ENCODE assay signal across 14 cellular contexts in genomic region chr1:167538657-167539056, GRCh38. TPM values are rescaled to one million over a fixed set of nuclear protein-coding genes. Genes with fewer than 3 reads are reported as not detected.
DNase-seq lines count a peak whose midpoint lies in the region; ATAC-seq and TF ChIP-seq lines count a peak whose summit lies in the region.
"Had no signal": no experiment of that assay in that cellular context is flagged by ENCODE, and none has a peak within 500 bp of the region (broad histone marks: within the 10 kb centered on the region; RNA-seq: fewer than 3 reads in every experiment).

No MANE protein-coding gene starts in this region.

- POLR2A ChIA-PET in HCT116 (lab: Charles Lee): interaction anchor here (1.5 kb wide), 1 partner anchor 15 kb away, joined by 4 read pairs; the partner anchor contains the start of gene CREG1

- TF ChIP-seq CTCF in HCT116 (IDR thresholded peaks at IDR 0.05 in 2 of 3, conservative IDR thresholded peaks at IDR 0.05 in 1 of 3; ENCODE audit: borderline replicate concordance in 1 of 3, insufficient read depth in 1 of 3, low read depth in 2 of 3, low read length in 2 of 3): peak in 2 of 3 experiments; percentile 8 to 23; a peak in 3 of 6 replicates
- TF ChIP-seq CTCF in liver (IDR thresholded peaks at IDR 0.05; ENCODE audit: low read depth, low read length, missing input control): no peak

- no peaks in the 10 kb centered on the region for H3K36me3 ChIP-seq in HCT116 (ENCODE audit: control insufficient read depth in 1 of 2, insufficient read depth in 2 of 2, low read length in 2 of 2)
- H3K36me3 ChIP-seq in liver (ENCODE audit: control insufficient read depth in 4 of 4, insufficient read depth in 3 of 4, low read depth in 1 of 4, low read length in 3 of 4): no peaks in the 10 kb centered on the region

- peaks cover 26% of the 10 kb centered on the region for H3K4me1 Mint-ChIP-seq in activated naive CD8-positive, alpha-beta T cell treated with anti-CD3 and anti-CD28 coated beads, Interleukin-2, amount 50 U/mL, for 24 hours

- RAD21 ChIA-PET in HCT116 (lab: Charles Lee; ENCODE audit: low non-redundant PET in 1 of 2, low total read pairs in 2 of 2, uncharacterized antibody in 2 of 2, unreplicated experiment in 2 of 2): no interaction called here

- no peaks in the 10 kb centered on the region for H4K20me1 ChIP-seq in HCT116 (ENCODE audit: insufficient read depth)

- no peaks in the 10 kb centered on the region for H3K9me3 ChIP-seq in HCT116 (ENCODE audit: control insufficient read depth in 1 of 2, insufficient read depth in 1 of 2, low read depth in 1 of 2, low read length in 2 of 2)
- H3K9me3 ChIP-seq in liver (ENCODE audit: control insufficient read depth in 4 of 4, low read length in 3 of 4): no peaks in the 10 kb centered on the region
- H3K9me3 ChIP-seq: tibial artery had no signal

- CTCF ChIA-PET in HCT116 (lab: Charles Lee): interaction anchor here (1.8 kb wide), 1 partner anchor 479 kb away, joined by 4 read pairs; no protein-coding TSS in a partner anchor

- no peak overlapping the region for H3K4me2 ChIP-seq in HCT116 (ENCODE audit: low read length)

- peak overlapping the region; percentile 41 for H3K27ac Mint-ChIP-seq in activated naive CD8-positive, alpha-beta T cell treated with anti-CD3 and anti-CD28 coated beads, Interleukin-2, amount 50 U/mL, for 24 hours
- H3K27ac Mint-ChIP-seq: nephron had no signal

- WGBS in liver: 31% methylated on average over 5 of the region's 5 CpGs

- DNase-seq in ELF-1 (ENCODE audit: low read depth, low spot score): peak; percentile 27
- DNase-seq in HCT116 (ENCODE audit: low read depth, low spot score): no peak
- DNase-seq in activated naive CD8-positive, alpha-beta T cell treated with anti-CD3 and anti-CD28 coated beads, Interleukin-2, amount 50 U/mL, for 24 hours: no peak
- DNase-seq in C1 segment of cervical spinal cord (lab: John Stamatoyannopoulos, UW): no peak
- DNase-seq: activated CD4-positive, alpha-beta T cell treated with anti-CD3 and anti-CD28 coated beads, Interleukin-2, amount 50 U/mL, for 48 hours; left cardiac atrium; NCI-H1930; tibial artery had no signal

- H3K27ac ChIP-seq in HCT116 (ENCODE audit: low read depth, low read length) (no peak overlapping the region), liver (ENCODE audit: low read depth in 1 of 2, low read length in 2 of 2) (no peak overlapping the region)
- H3K27ac ChIP-seq: skin epidermis, tibial artery had no signal

- no peak for TF ChIP-seq RAD21 in HCT116 (IDR thresholded peaks at IDR 0.05; ENCODE audit: low read depth)
- peak; percentile 59 to 64 for TF ChIP-seq RAD21 in liver (IDR thresholded peaks at IDR 0.05)

- H3K9me3 Mint-ChIP-seq in activated naive CD8-positive, alpha-beta T cell treated with anti-CD3 and anti-CD28 coated beads, Interleukin-2, amount 50 U/mL, for 24 hours: no peaks in the 10 kb centered on the region
- H3K9me3 Mint-ChIP-seq: nephron had no signal

- ATAC-seq in HCT116: peak; percentile 55; the same call in 1 of the 2 replicates
- no peak for ATAC-seq in activated naive CD8-positive, alpha-beta T cell treated with anti-CD3 and anti-CD28 coated beads, Interleukin-2, amount 50 U/mL, for 24 hours
- no peak for ATAC-seq in GM18511 (IDR thresholded peaks at IDR 0.05; ENCODE audit: unreplicated experiment)
- no peak for ATAC-seq in activated CD4-positive, CD25-positive, alpha-beta regulatory T cell treated with anti-CD3 and anti-CD28 coated beads, Interleukin-2, amount 50 U/mL, for 24 hours
- ATAC-seq: K562, left cardiac atrium had no signal

- TF ChIP-seq POLR2A in HCT116 (IDR thresholded peaks at IDR 0.05; ENCODE audit: borderline replicate concordance, extremely low read depth, insufficient read depth, insufficient read length): no peak

- H2AFZ ChIP-seq in HCT116 (ENCODE audit: low read depth, low read length, poor library complexity, severe bottlenecking): no peak overlapping the region

- H3K9ac ChIP-seq in HCT116 (ENCODE audit: low read length): no peak overlapping the region
- H3K9ac ChIP-seq in liver (ENCODE audit: low read depth in 1 of 2, low read length in 2 of 2): peak overlapping the region in 1 of 2 donors; percentile 9

- H3K4me1 ChIP-seq in HCT116 (ENCODE audit: control insufficient read depth in 1 of 2, insufficient read depth in 2 of 2, low read length in 2 of 2) (no peaks in the 10 kb centered on the region), liver (ENCODE audit: control insufficient read depth in 4 of 4, insufficient read depth in 4 of 4, low read length in 3 of 4) (peaks cover 12 to 60% (median 50%) of the 10 kb centered on the region in 4 donors)
- H3K4me1 ChIP-seq: tibial artery had no signal

- no peaks in the 10 kb centered on the region for H3K79me2 ChIP-seq in HCT116 (ENCODE audit: insufficient read depth, low read length)

- H3K4me3 ChIP-seq in HCT116 (replicated peaks in 1 of 2; ENCODE audit: low read depth in 1 of 2, low read length in 2 of 2) (no peak overlapping the region), liver (ENCODE audit: low read depth in 1 of 3, low read length in 3 of 3) (no peak overlapping the region)
- H3K4me3 ChIP-seq: K562, skin epidermis, tibial artery had no signal

- H3K9me2 ChIP-seq in HCT116 (ENCODE audit: insufficient read depth): no peaks in the 10 kb centered on the region

- no TSS peak for BruUV-seq in HCT116 (replicated peaks; lab: Mats Ljungman, UMichigan)

- peaks cover 2% of the 10 kb centered on the region for H3K36me3 Mint-ChIP-seq in activated naive CD8-positive, alpha-beta T cell treated with anti-CD3 and anti-CD28 coated beads, Interleukin-2, amount 50 U/mL, for 24 hours (ENCODE audit: low read depth)

- H3K4me3 Mint-ChIP-seq in activated naive CD8-positive, alpha-beta T cell treated with anti-CD3 and anti-CD28 coated beads, Interleukin-2, amount 50 U/mL, for 24 hours: no peak overlapping the region
- H3K4me3 Mint-ChIP-seq: nephron had no signal

- no peaks in the 10 kb centered on the region for H3K27me3 Mint-ChIP-seq in activated naive CD8-positive, alpha-beta T cell treated with anti-CD3 and anti-CD28 coated beads, Interleukin-2, amount 50 U/mL, for 24 hours

- intact Hi-C loops in HCT116 (cut with micrococcal nuclease): no loop called here

- H3K27me3 ChIP-seq in HCT116 (ENCODE audit: insufficient read depth, low read length) (no peaks in the 10 kb centered on the region), liver (ENCODE audit: control insufficient read depth in 4 of 4, insufficient read depth in 4 of 4, low read length in 3 of 4) (no peaks in the 10 kb centered on the region)
- H3K27me3 ChIP-seq: tibial artery had no signal

TF ChIP-seq in HCT116, 20 proteins besides CTCF, POLR2A, EP300 and RAD21 (continues in another document):
- TF ChIP-seq, protein P1, sequence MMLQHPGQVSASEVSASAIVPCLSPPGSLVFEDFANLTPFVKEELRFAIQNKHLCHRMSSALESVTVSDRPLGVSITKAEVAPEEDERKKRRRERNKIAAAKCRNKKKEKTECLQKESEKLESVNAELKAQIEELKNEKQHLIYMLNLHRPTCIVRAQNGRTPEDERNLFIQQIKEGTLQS (IDR thresholded peaks at IDR 0.05): no peak
- TF ChIP-seq ZNF274 (IDR thresholded peaks at IDR 0.05; ENCODE audit: low read depth, low read length) (no peak), CBX3 (IDR thresholded peaks at IDR 0.05; ENCODE audit: low read depth) (no peak), SP1 (IDR thresholded peaks at IDR 0.05; ENCODE audit: low read depth) (no peak), TCF7L2 (IDR thresholded peaks at IDR 0.05; ENCODE audit: borderline replicate concordance, extremely low read depth, insufficient read depth, insufficient read length) (no peak), POLR2AphosphoS5 (IDR thresholded peaks at IDR 0.05; ENCODE audit: low read depth, low read length) (no peak), SIN3A (IDR thresholded peaks at IDR 0.05; ENCODE audit: low read depth) (no peak), EZH2phosphoT487 (IDR thresholded peaks at IDR 0.05; ENCODE audit: borderline replicate concordance) (no peak)

TF ChIP-seq in liver, 16 proteins besides CTCF, POLR2A, EP300 and RAD21 (continues in another document):
- TF ChIP-seq EGR1 (IDR thresholded peaks at IDR 0.05; ENCODE audit: low read depth in 2 of 2): no peak
- TF ChIP-seq, protein P2, sequence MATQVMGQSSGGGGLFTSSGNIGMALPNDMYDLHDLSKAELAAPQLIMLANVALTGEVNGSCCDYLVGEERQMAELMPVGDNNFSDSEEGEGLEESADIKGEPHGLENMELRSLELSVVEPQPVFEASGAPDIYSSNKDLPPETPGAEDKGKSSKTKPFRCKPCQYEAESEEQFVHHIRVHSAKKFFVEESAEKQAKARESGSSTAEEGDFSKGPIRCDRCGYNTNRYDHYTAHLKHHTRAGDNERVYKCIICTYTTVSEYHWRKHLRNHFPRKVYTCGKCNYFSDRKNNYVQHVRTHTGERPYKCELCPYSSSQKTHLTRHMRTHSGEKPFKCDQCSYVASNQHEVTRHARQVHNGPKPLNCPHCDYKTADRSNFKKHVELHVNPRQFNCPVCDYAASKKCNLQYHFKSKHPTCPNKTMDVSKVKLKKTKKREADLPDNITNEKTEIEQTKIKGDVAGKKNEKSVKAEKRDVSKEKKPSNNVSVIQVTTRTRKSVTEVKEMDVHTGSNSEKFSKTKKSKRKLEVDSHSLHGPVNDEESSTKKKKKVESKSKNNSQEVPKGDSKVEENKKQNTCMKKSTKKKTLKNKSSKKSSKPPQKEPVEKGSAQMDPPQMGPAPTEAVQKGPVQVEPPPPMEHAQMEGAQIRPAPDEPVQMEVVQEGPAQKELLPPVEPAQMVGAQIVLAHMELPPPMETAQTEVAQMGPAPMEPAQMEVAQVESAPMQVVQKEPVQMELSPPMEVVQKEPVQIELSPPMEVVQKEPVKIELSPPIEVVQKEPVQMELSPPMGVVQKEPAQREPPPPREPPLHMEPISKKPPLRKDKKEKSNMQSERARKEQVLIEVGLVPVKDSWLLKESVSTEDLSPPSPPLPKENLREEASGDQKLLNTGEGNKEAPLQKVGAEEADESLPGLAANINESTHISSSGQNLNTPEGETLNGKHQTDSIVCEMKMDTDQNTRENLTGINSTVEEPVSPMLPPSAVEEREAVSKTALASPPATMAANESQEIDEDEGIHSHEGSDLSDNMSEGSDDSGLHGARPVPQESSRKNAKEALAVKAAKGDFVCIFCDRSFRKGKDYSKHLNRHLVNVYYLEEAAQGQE (IDR thresholded peaks at IDR 0.05): no peak
- TF ChIP-seq RXRA (IDR thresholded peaks at IDR 0.05): peak; percentile 59 to 65
- peak; percentile 21 for TF ChIP-seq HNF4G (IDR thresholded peaks at IDR 0.05)
- TF ChIP-seq HNF4A (conservative IDR thresholded peaks at IDR 0.05): peak; percentile 23 to 49
- TF ChIP-seq YY1 (IDR thresholded peaks at IDR 0.05): peak; percentile 36
- TF ChIP-seq SP1 (IDR thresholded peaks at IDR 0.05): peak; percentile 23

RNA-seq across cellular contexts. Expression of gene CREG1, which starts 14.9 kb away (rescaled TPM):
- 55.7 TPM for total RNA-seq in HCT116 (2021; ENCODE audit: unreplicated experiment)
- polyA plus RNA-seq in HCT116 (2012): 30.4 and 40.8 TPM in 2 replicates
- total RNA-seq in liver: 100 to 1,000 TPM in 1 of 2 donors, 10 to 100 TPM in 1; 91.3 to 100 TPM
- polyA plus RNA-seq in liver: 100 to 1,000 TPM in 1 of 2 donors, 10 to 100 TPM in 1; 86.8 to 123 TPM

RNA-seq across cellular contexts. Expression of gene CD247, which starts 20.3 kb away (rescaled TPM):
- total RNA-seq in HCT116 (2021; ENCODE audit: unreplicated experiment) (0.57 TPM), liver (1 to 10 TPM; 2.1 to 2.2 TPM)
- 0.14 and 0.16 TPM in 2 replicates for polyA plus RNA-seq in HCT116 (2012)
- polyA plus RNA-seq in liver: 1 to 10 TPM in 1 of 2 donors, under 1 TPM in 1; 0.61 to 1.2 TPM
